Comparison of ENCODE assay signal across 1 cellular context in the genomic region with DNA sequence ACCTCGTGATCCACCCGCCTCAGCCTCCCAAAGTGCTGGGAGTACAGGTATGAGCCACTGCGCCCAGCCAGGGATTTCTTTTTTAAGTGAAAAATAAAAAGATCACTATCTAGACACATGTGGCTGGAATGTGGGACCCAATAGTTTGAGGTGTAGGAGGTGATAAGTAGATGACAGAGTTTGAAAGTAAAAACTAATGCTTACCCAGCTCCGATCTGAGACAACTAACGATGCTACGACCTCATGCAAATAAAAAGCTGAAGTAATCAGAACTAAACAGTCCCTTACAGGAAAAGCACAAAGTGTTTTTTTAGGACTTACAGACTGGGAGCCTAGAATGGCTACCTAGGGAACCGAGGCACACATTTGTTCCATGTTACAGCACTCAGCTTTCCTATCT.
TF ChIP-seq lines count a peak whose summit lies in the region.

No MANE protein-coding gene starts in this region.

TF ChIP-seq in GM12878, 131 proteins besides CTCF, POLR2A, EP300 and RAD21:
- no peak for TF ChIP-seq KAT2A (conservative IDR thresholded peaks at IDR 0.05; ENCODE audit: control insufficient read depth, low read depth, low read length)
- no peak for TF ChIP-seq JUND (IDR thresholded peaks at IDR 0.05; ENCODE audit: low read depth, low read length)
- no peak for TF ChIP-seq CHD2 (IDR thresholded peaks at IDR 0.05; ENCODE audit: borderline replicate concordance, low read depth, low read length)
- no peak for TF ChIP-seq RUNX3 (IDR thresholded peaks at IDR 0.05; ENCODE audit: low read length)
- no peak for TF ChIP-seq ZSCAN29 (IDR thresholded peaks at IDR 0.05)
- no peak for TF ChIP-seq ZNF217 (IDR thresholded peaks at IDR 0.05)
- no peak for TF ChIP-seq EZH2 (IDR thresholded peaks at IDR 0.05; ENCODE audit: borderline replicate concordance, control insufficient read depth, low read depth, low read length)
- TF ChIP-seq CHD4 (IDR thresholded peaks at IDR 0.05): no peak
